ENCODE assay signal across 10 cellular contexts in genomic region chr2:172093416-172094318, GRCh38. TPM values are rescaled to one million over a fixed set of nuclear protein-coding genes. Genes with fewer than 3 reads are reported as not detected.
DNase-seq lines count a peak whose midpoint lies in the region; ATAC-seq and TF ChIP-seq lines count a peak whose summit lies in the region.
"Had no signal": no experiment of that assay in that cellular context is flagged by ENCODE, and none has a peak within 500 bp of the region (broad histone marks: within the 10 kb centered on the region; RNA-seq: fewer than 3 reads in every experiment).

No MANE protein-coding gene starts in this region.

- no peaks in the 10 kb centered on the region for H3K36me3 Mint-ChIP-seq in T-cell

- CTCF ChIA-PET in GM10248 (lab: Yijun Ruan, JAX) (interaction anchor here (1.4 to 2.3 kb wide), 2 partner anchors 9 to 396 kb away, joined by 3 to 11 read pairs; partner anchors contain the start of gene DLX2), T-cell (lab: Charles Lee) (interaction anchor here (0.6 to 0.9 kb wide), 2 partner anchors 8 to 169 kb away, joined by 4 to 6 read pairs; no protein-coding TSS in a partner anchor)

- H3K4me3 Mint-ChIP-seq in T-cell = peak overlapping the region; percentile 18 to 82 (median 38)

- H3K27me3 Mint-ChIP-seq in T-cell = peaks cover 70 to 88% of the 10 kb centered on the region in 2 donors

- POLR2A ChIA-PET in GM10248 (lab: Yijun Ruan, JAX) = no interaction called here
- POLR2A ChIA-PET in T-cell (lab: Charles Lee) = no interaction called here

- no peak for TF ChIP-seq CTCF in AG10803 (conservative IDR thresholded peaks at IDR 0.05; ENCODE audit: low read length)
- no peak for TF ChIP-seq CTCF in GM10248 (IDR thresholded peaks at IDR 0.05; ENCODE audit: control extremely low read depth, extremely low read depth, low read depth, missing control alignments)

- ATAC-seq in T-cell (replicated peaks in 1 of 4) = no peak

- H3K4me3 ChIP-seq in AG10803 (ENCODE audit: low read length) = peak overlapping the region; percentile 76

- peaks cover 30 to 51% (median 43%) of the 10 kb centered on the region in 3 donors for H3K4me1 Mint-ChIP-seq in T-cell

- DNase-seq in AG10803 (ENCODE audit: low read depth) = no peak
- peak; percentile 10 for DNase-seq in GM10248 (ENCODE audit: extremely low spot score)
- peak in 1 of 34 experiments; percentile 3 for DNase-seq in T-cell
- peak; percentile 14 for DNase-seq in left kidney (ENCODE audit: low read depth, low spot score)
- DNase-seq in superior temporal gyrus (ENCODE audit: extremely low spot score) = no peak
- no peak for DNase-seq in NK-92 treated with Interleukin-12 subunit alpha and Interleukin-12 subunit beta, amount 100 ng/mL, for 24 hours (lab: John Stamatoyannopoulos, UW)
- no peak for DNase-seq in NCI-H1092 treated with DMSO at 0.1 percent for 48 hours (lab: John Stamatoyannopoulos, UW)
- no peak for DNase-seq in activated naive CD4-positive, alpha-beta T cell treated with Interleukin-2 at 50 U/mL for 16 hours
- DNase-seq: stimulated activated CD4-positive, alpha-beta T cell treated with anti-CD3 and anti-CD28 coated beads, Interleukin-4, amount 100 ng/mL, for 24 hours had no signal

- peak overlapping the region in 1 of 2 donors; percentile 72 for H3K27ac Mint-ChIP-seq in T-cell

- H3K9me3 Mint-ChIP-seq in T-cell = no peaks in the 10 kb centered on the region

RNA-seq across cellular contexts. Expression of gene DLX1, which starts 8.4 kb away (rescaled TPM):
- not detected for total RNA-seq in T-cell

RNA-seq across cellular contexts. Expression of gene DLX2, which starts 9.0 kb away (rescaled TPM):
- total RNA-seq in T-cell = under 1 TPM in 2 of 5 donors, not detected in 3; 0.16 to 0.19 TPM
- total RNA-seq: aorta had no signal

Comparison
In these comparisons a context has a peak if more than half of its experiments do, and no peak if none do; other contexts are left out.
1. DNase-seq: peak in GM10248 (single experiment) and left kidney (single experiment); none in AG10803 (single experiment), superior temporal gyrus (single experiment), NK-92 treated with Interleukin-12 subunit alpha and Interleukin-12 subunit beta, amount 100 ng/mL, for 24 hours (single experiment), NCI-H1092 treated with DMSO at 0.1 percent for 48 hours (single experiment) and activated naive CD4-positive, alpha-beta T cell treated with Interleukin-2 at 50 U/mL for 16 hours (single experiment).